Comparison of ENCODE assay signal across 8 cellular contexts in genomic region chr5:132427285-132428146, GRCh38. TPM values are rescaled to one million over a fixed set of nuclear protein-coding genes. Genes with fewer than 3 reads are reported as not detected.
DNase-seq lines count a peak whose midpoint lies in the region; ATAC-seq and TF ChIP-seq lines count a peak whose summit lies in the region.

No MANE protein-coding gene starts in this region.

- H3K4me3 Mint-ChIP-seq in naive thymus-derived CD8-positive, alpha-beta T cell = peak overlapping the region; percentile 62 to 90 (median 84)

- peak; percentile 60 to 79 for ATAC-seq in naive thymus-derived CD8-positive, alpha-beta T cell
- ATAC-seq in HG03135 (IDR thresholded peaks at IDR 0.05; ENCODE audit: unreplicated experiment) (no peak), HG03095 (IDR thresholded peaks at IDR 0.05; ENCODE audit: unreplicated experiment) (no peak)

- H3K27me3 Mint-ChIP-seq in naive thymus-derived CD8-positive, alpha-beta T cell = no peaks in the 10 kb centered on the region

- peak overlapping the region; percentile 62 to 85 for H3K27ac ChIP-seq in coronary artery

- no peaks in the 10 kb centered on the region for H3K9me3 Mint-ChIP-seq in naive thymus-derived CD8-positive, alpha-beta T cell

- DNase-seq in GM12865 (ENCODE audit: low read depth) (peak; percentile 76), NCI-H146 (lab: John Stamatoyannopoulos, UW) (peak; percentile 62), coronary artery (ENCODE audit: low spot score) (no peak), HK-2 (ENCODE audit: unreplicated experiment) (no peak)
- peak; percentile 40 for DNase-seq in activated CD4-positive, CD25-positive, alpha-beta regulatory T cell treated with anti-CD3 and anti-CD28 coated beads, Interleukin-2, amount 50 U/mL, for 16 hours (ENCODE audit: low read depth, low spot score)
- peak in 9 of 10 donors; percentile 32 to 77 (median 58) for DNase-seq in naive thymus-derived CD8-positive, alpha-beta T cell

- no peak for TF ChIP-seq CTCF in GM12865 (IDR thresholded peaks at IDR 0.05; ENCODE audit: insufficient read depth, low read depth, low read length, missing control alignments)
- no peak for TF ChIP-seq CTCF in coronary artery (IDR thresholded peaks at IDR 0.05)

- H3K4me1 Mint-ChIP-seq in naive thymus-derived CD8-positive, alpha-beta T cell = peaks cover 57 to 100% (median 99%) of the 10 kb centered on the region in 4 donors

- peak overlapping the region; percentile 47 for H3K4me3 ChIP-seq in GM12865 (ENCODE audit: low read depth, low read length)
- H3K4me3 ChIP-seq in coronary artery = no peak overlapping the region

- peak overlapping the region; percentile 95 to 100 (median 98) for H3K27ac Mint-ChIP-seq in naive thymus-derived CD8-positive, alpha-beta T cell

- POLR2A ChIA-PET in naive thymus-derived CD8-positive, alpha-beta T cell (lab: Charles Lee) = interaction anchor here (0.5 to 12.3 kb wide), 11 partner anchors 9 to 131 kb away, joined by 4 to 274 read pairs (median 39); partner anchors contain the start of genes IRF1 and RAD50

- peaks cover 0 to 23% (median 10%) of the 10 kb centered on the region in 3 donors for H3K36me3 Mint-ChIP-seq in naive thymus-derived CD8-positive, alpha-beta T cell

RNA-seq across cellular contexts. Expression of gene SLC22A5, which starts 58.0 kb away (rescaled TPM):
- total RNA-seq in naive thymus-derived CD8-positive, alpha-beta T cell = 10 to 100 TPM in 1 of 2 experiments, 1 to 10 TPM in 1; 9.9 to 11.1 TPM
- 1 to 10 TPM; 1.9 to 3.2 (median 2.0) TPM for polyA plus RNA-seq in naive thymus-derived CD8-positive, alpha-beta T cell

Comparison
In these comparisons a context has a peak if more than half of its experiments do, and no peak if none do; other contexts are left out.
1. DNase-seq: peak in GM12865 (single experiment), NCI-H146 (single experiment), activated CD4-positive, CD25-positive, alpha-beta regulatory T cell treated with anti-CD3 and anti-CD28 coated beads, Interleukin-2, amount 50 U/mL, for 16 hours (single experiment) and naive thymus-derived CD8-positive, alpha-beta T cell (9 of 10); none in coronary artery (single experiment) and HK-2 (single experiment).
2. ATAC-seq: peak in naive thymus-derived CD8-positive, alpha-beta T cell (2 of 2); none in HG03135 (single experiment) and HG03095 (single experiment).